7 cellular contexts compared by ENCODE assay signal in the genomic region with DNA sequence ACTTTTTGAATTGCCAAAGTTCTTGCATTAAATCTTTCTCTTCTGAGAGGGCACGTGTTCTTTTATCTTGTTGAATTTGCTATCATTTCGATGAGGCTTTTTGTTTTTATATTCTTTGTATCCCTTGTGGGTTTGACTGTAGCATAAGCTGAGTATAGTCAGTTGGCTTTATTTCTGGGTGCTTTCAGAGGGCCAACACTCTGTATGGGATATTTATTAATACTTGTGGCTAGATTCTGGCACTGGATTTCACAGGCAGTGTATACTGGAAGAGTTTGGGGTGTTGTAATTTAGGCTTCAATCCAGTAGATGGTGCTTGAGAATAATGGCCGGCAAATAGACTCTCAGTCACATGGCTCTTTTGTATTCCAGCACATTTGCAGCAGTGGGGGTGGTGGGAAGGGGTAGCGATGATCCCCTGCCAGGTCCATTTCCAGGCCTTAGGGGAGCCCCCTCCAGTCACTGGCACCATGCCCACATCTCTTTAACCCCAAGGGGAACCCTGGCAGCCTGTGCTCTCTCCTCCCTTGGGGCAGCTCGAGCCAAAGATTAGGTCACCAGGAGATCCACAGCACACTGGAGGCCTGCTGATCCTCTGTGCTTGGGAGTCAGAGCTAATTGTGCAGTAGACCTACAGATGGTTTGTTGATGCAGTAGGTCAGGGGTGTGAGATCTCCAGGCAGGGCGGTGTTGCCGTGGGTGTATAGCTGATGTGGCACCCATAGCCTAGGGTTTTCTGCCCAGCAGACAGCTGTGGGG.
DNase-seq lines count a peak whose midpoint lies in the region; ATAC-seq and TF ChIP-seq lines count a peak whose summit lies in the region.

No MANE protein-coding gene starts in this region.

- peak; percentile 66 for ATAC-seq in GM18868 (IDR thresholded peaks at IDR 0.05; ENCODE audit: unreplicated experiment)

- peak in 1 of 7 experiments; percentile 15 for TF ChIP-seq CTCF in stomach (IDR thresholded peaks at IDR 0.05)

- H3K4me3 Mint-ChIP-seq in activated naive CD8-positive, alpha-beta T cell treated with anti-CD3 and anti-CD28 coated beads for 36 hours: no peak overlapping the region

- H3K4me1 Mint-ChIP-seq in activated naive CD8-positive, alpha-beta T cell treated with anti-CD3 and anti-CD28 coated beads for 36 hours: no peaks in the 10 kb centered on the region

- no peak overlapping the region for H3K27ac Mint-ChIP-seq in activated naive CD8-positive, alpha-beta T cell treated with anti-CD3 and anti-CD28 coated beads for 36 hours

- H3K27me3 Mint-ChIP-seq in activated naive CD8-positive, alpha-beta T cell treated with anti-CD3 and anti-CD28 coated beads for 36 hours: peaks cover 4% of the 10 kb centered on the region

- WGBS in stomach, 5 donors: 46 to 67% (median 61%) methylated on average over 5 to 7 of the region's 7 CpGs

- no peaks in the 10 kb centered on the region for H3K4me1 ChIP-seq in stomach

- H3K27me3 ChIP-seq in stomach: no peaks in the 10 kb centered on the region

- H3K9me3 Mint-ChIP-seq in activated naive CD8-positive, alpha-beta T cell treated with anti-CD3 and anti-CD28 coated beads for 36 hours: peaks cover 5% of the 10 kb centered on the region

- H3K9me3 ChIP-seq in stomach: peaks cover 0 to 3% (median 0%) of the 10 kb centered on the region in 4 donors

- H3K27ac ChIP-seq in stomach: peak overlapping the region in 2 of 5 donors; percentile 40 to 43

- H3K36me3 ChIP-seq in stomach: no peaks in the 10 kb centered on the region

- DNase-seq in NCI-H748 (lab: John Stamatoyannopoulos, UW; ENCODE audit: unreplicated experiment): peak; percentile 20
- peak; percentile 16 for DNase-seq in cerebellar cortex (ENCODE audit: low spot score)
- DNase-seq in lung microvascular endothelial cell (ENCODE audit: low read depth in 2 of 2): peak; percentile 44
- DNase-seq in activated naive CD8-positive, alpha-beta T cell treated with anti-CD3 and anti-CD28 coated beads for 36 hours: no peak
- DNase-seq in stomach: no peak
- no peak for DNase-seq in stimulated activated CD4-positive, alpha-beta T cell treated with anti-CD3 and anti-CD28 coated beads, Interleukin-4, amount 100 ng/mL, for 4 hours

- no peak overlapping the region for H3K4me3 ChIP-seq in stomach

- no peak for TF ChIP-seq POLR2A in stomach (IDR thresholded peaks at IDR 0.05)

- TF ChIP-seq EP300 in stomach (IDR thresholded peaks at IDR 0.05): no peak

- intact Hi-C loops in stomach (cut with DNase I; ENCODE audit: low total_unique reads): no loop called here

- peaks cover 5% of the 10 kb centered on the region for H3K36me3 Mint-ChIP-seq in activated naive CD8-positive, alpha-beta T cell treated with anti-CD3 and anti-CD28 coated beads for 36 hours

Comparison
In these comparisons a context has a peak if more than half of its experiments do, and no peak if none do; other contexts are left out.
1. DNase-seq: peak in NCI-H748 (single experiment), cerebellar cortex (single experiment) and lung microvascular endothelial cell (2 of 2); none in activated naive CD8-positive, alpha-beta T cell treated with anti-CD3 and anti-CD28 coated beads for 36 hours (single experiment), stomach (single experiment) and stimulated activated CD4-positive, alpha-beta T cell treated with anti-CD3 and anti-CD28 coated beads, Interleukin-4, amount 100 ng/mL, for 4 hours (0 of 2).